Comparison of ENCODE assay signal across 22 cellular contexts in genomic region chr19:15062036-15062435, GRCh38. TPM values are rescaled to one million over a fixed set of nuclear protein-coding genes. Genes with fewer than 3 reads are reported as not detected.
DNase-seq lines count a peak whose midpoint lies in the region; ATAC-seq and TF ChIP-seq lines count a peak whose summit lies in the region.
"Had no signal": no experiment of that assay in that cellular context is flagged by ENCODE, and none has a peak within 500 bp of the region (broad histone marks: within the 10 kb centered on the region; RNA-seq: fewer than 3 reads in every experiment).

No MANE protein-coding gene starts in this region.

- dilution Hi-C loops in mammary epithelial cell (cut with HindIII; ENCODE audit: low sequenced_read_pairs): no loop called here

- no peaks in the 10 kb centered on the region for H4K20me1 ChIP-seq in mammary epithelial cell (ENCODE audit: insufficient read depth, low read length)
- H4K20me1 ChIP-seq: BLaER1 had no signal

- H3K27ac ChIP-seq in mammary epithelial cell (ENCODE audit: insufficient read depth, low read depth, low read length) (peak overlapping the region; percentile 3), parathyroid adenoma (no peak overlapping the region)
- H3K27ac ChIP-seq: BLaER1, GM23248 had no signal

- peaks cover 12% of the 10 kb centered on the region for H3K27me3 Mint-ChIP-seq in MCF 10A (ENCODE audit: insufficient read depth, unreplicated experiment)

- in situ Hi-C loops in mammary epithelial cell (cut with MboI; ENCODE audit: low sequenced_read_pairs in 2 of 2): no loop called here

- H3K27ac Mint-ChIP-seq in MCF 10A (ENCODE audit: low read depth, unreplicated experiment): no peak overlapping the region
- H3K27ac Mint-ChIP-seq: CD14-positive monocyte; CD4-positive, alpha-beta memory T cell had no signal

- BruUV-seq in mammary epithelial cell (replicated peaks; lab: Mats Ljungman, UMichigan): no TSS peak
- BruUV-seq in MCF 10A (replicated peaks; lab: Mats Ljungman, UMichigan): no TSS peak

- POLR2A ChIA-PET in MCF 10A (lab: Yijun Ruan, JAX): no interaction called here

- peak; percentile 2 for DNase-seq in NCI-H2029 (lab: John Stamatoyannopoulos, UW)
- DNase-seq in NCI-H2029 treated with DMSO at 0.1 percent for 48 hours (lab: John Stamatoyannopoulos, UW): no peak
- no peak for DNase-seq in mammary epithelial cell
- DNase-seq in MCF 10A (ENCODE audit: unreplicated experiment): no peak
- peak; percentile 34 for DNase-seq in RPMI7951 (ENCODE audit: low read depth)
- DNase-seq in ureter (ENCODE audit: low spot score): no peak
- DNase-seq: 8988T; CD4-positive, alpha-beta memory T cell; DMS 273 treated with DMSO at 0.1 percent for 48 hours; DMS53; DND-41; GDM1; GM23248 had no signal

- H3K9me3 Mint-ChIP-seq in MCF 10A (ENCODE audit: unreplicated experiment): peaks cover 14% of the 10 kb centered on the region

- no peaks in the 10 kb centered on the region for H3K4me1 Mint-ChIP-seq in MCF 10A (ENCODE audit: insufficient read depth, unreplicated experiment)
- H3K4me1 Mint-ChIP-seq: CD14-positive monocyte; CD4-positive, alpha-beta memory T cell; IgD-negative memory B cell had no signal

- H2AFZ ChIP-seq in mammary epithelial cell (ENCODE audit: low read depth, low read length) (no peak overlapping the region), parathyroid adenoma (peak overlapping the region; percentile 3)
- H2AFZ ChIP-seq: GM23248 had no signal

- H3K4me1 ChIP-seq in mammary epithelial cell (ENCODE audit: insufficient read depth, low read length): peaks cover 3% of the 10 kb centered on the region
- peaks cover 4% of the 10 kb centered on the region for H3K4me1 ChIP-seq in parathyroid adenoma
- H3K4me1 ChIP-seq: BLaER1, HAP-1 had no signal

- H3K4me2 ChIP-seq in mammary epithelial cell (ENCODE audit: insufficient read depth, low read depth, low read length): no peak overlapping the region
- no peak overlapping the region for H3K4me2 ChIP-seq in parathyroid adenoma (ENCODE audit: low read length)
- H3K4me2 ChIP-seq: BLaER1 had no signal

- ATAC-seq in SK-N-SH treated with all-trans-retinoic acid at 6 μM for 48 hours: no peak

- TF ChIP-seq CTCF in mammary epithelial cell (conservative IDR thresholded peaks at IDR 0.05 in 1 of 2, IDR thresholded peaks at IDR 0.05 in 1 of 2; ENCODE audit: extremely low read depth in 1 of 2, insufficient read depth in 1 of 2, low read depth in 1 of 2, low read length in 2 of 2): no peak
- TF ChIP-seq CTCF in MCF 10A (IDR thresholded peaks at IDR 0.05; ENCODE audit: unreplicated experiment): no peak
- TF ChIP-seq CTCF in parathyroid adenoma (IDR thresholded peaks at IDR 0.05): no peak

- H3K79me2 ChIP-seq in mammary epithelial cell (ENCODE audit: insufficient read depth, low read length) (no peaks in the 10 kb centered on the region), parathyroid adenoma (no peaks in the 10 kb centered on the region)

- 94% methylated on average over 12 of the region's 12 CpGs for WGBS in mammary epithelial cell (ENCODE audit: low coverage, missing lambda C conversion rate)

- H3K4me3 Mint-ChIP-seq in MCF 10A (ENCODE audit: unreplicated experiment): no peak overlapping the region
- H3K4me3 Mint-ChIP-seq: CD14-positive monocyte; CD4-positive, alpha-beta memory T cell; IgD-negative memory B cell had no signal

- no peak overlapping the region for H3K9ac ChIP-seq in mammary epithelial cell (ENCODE audit: insufficient read depth, low read length)
- no peak overlapping the region for H3K9ac ChIP-seq in parathyroid adenoma
- H3K9ac ChIP-seq: BLaER1, GM23248 had no signal

- H3K27me3 ChIP-seq in mammary epithelial cell (ENCODE audit: insufficient read depth, low read length) (no peaks in the 10 kb centered on the region), parathyroid adenoma (ENCODE audit: control insufficient read depth, insufficient read depth, low read length) (no peaks in the 10 kb centered on the region)
- H3K27me3 ChIP-seq: BLaER1 had no signal

- no peaks in the 10 kb centered on the region for H3K36me3 Mint-ChIP-seq in MCF 10A (ENCODE audit: insufficient read depth, unreplicated experiment)
- H3K36me3 Mint-ChIP-seq: CD14-positive monocyte; CD4-positive, alpha-beta memory T cell; IgD-negative memory B cell had no signal

- H3K9me3 ChIP-seq in mammary epithelial cell (replicated peaks; ENCODE audit: insufficient read depth, low read length): peaks cover 15% of the 10 kb centered on the region
- no peaks in the 10 kb centered on the region for H3K9me3 ChIP-seq in parathyroid adenoma (ENCODE audit: control insufficient read depth, low read length)
- H3K9me3 ChIP-seq: BLaER1, HAP-1 had no signal

- intact Hi-C loops in mammary epithelial cell (cut with micrococcal nuclease): no loop called here
- intact Hi-C loops in MCF 10A (cut with micrococcal nuclease): no loop called here

- no peaks in the 10 kb centered on the region for H3K36me3 ChIP-seq in mammary epithelial cell (ENCODE audit: insufficient read depth, low read length)
- no peaks in the 10 kb centered on the region for H3K36me3 ChIP-seq in parathyroid adenoma (ENCODE audit: control insufficient read depth, insufficient read depth, low read length)
- H3K36me3 ChIP-seq: BLaER1, HAP-1 had no signal

- H3K4me3 ChIP-seq in mammary epithelial cell (replicated peaks in 1 of 3; ENCODE audit: insufficient read depth in 1 of 3, low read depth in 2 of 3, low read length in 3 of 3) (no peak overlapping the region), parathyroid adenoma (ENCODE audit: low read depth, low read length) (no peak overlapping the region)
- H3K4me3 ChIP-seq: BLaER1, GM23248, HAP-1 had no signal

- CTCF ChIA-PET in mammary epithelial cell (lab: Charles Lee; ENCODE audit: low non-redundant PET) (no interaction called here), MCF 10A (lab: Yijun Ruan, JAX) (interaction anchor here (0.7 kb wide), 1 partner anchor 834 kb away, joined by 4 read pairs; no protein-coding TSS in a partner anchor)

TF ChIP-seq in SK-N-SH treated with all-trans-retinoic acid at 6 μM for 48 hours, 23 proteins besides CTCF, POLR2A, EP300 and RAD21 (continues in another document):
- TF ChIP-seq PATZ1 (CRISPR knock-in tag; IDR thresholded peaks at IDR 0.05; ENCODE audit: borderline replicate concordance) (no peak), ESRRG (CRISPR knock-in tag; IDR thresholded peaks at IDR 0.05) (no peak), GLIS3 (CRISPR knock-in tag; IDR thresholded peaks at IDR 0.05) (no peak), CREB5 (CRISPR knock-in tag; IDR thresholded peaks at IDR 0.05; ENCODE audit: low read depth) (no peak)

RNA-seq across cellular contexts. Expression of gene CASP14, which starts 12.8 kb away (rescaled TPM):
- total RNA-seq in mammary epithelial cell: 10 to 100 TPM in 1 of 2 donors, 1 to 10 TPM in 1; 2.2 to 27.6 TPM
- polyA plus RNA-seq in mammary epithelial cell: 207 TPM
- 136 TPM for polyA minus RNA-seq in mammary epithelial cell
- total RNA-seq in MCF 10A (2022): not detected in 2 replicates
- 0.36 and 0.39 TPM in 2 replicates for total RNA-seq in RPMI7951 (2014; rRNA removed; shearing (Covaris generic))
- 0.34 TPM for total RNA-seq in ureter
- total RNA-seq: A673; CD4-positive, alpha-beta memory T cell; GM23248; H4 had no signal
- polyA plus RNA-seq: AG04450, CD14-positive monocyte, GM23248, IgD-negative memory B cell had no signal

RNA-seq across cellular contexts. Expression of gene OR1I1, which starts 20.0 kb away (rescaled TPM):
- total RNA-seq in mammary epithelial cell (not detected), MCF 10A (2022) (not detected in 2 replicates), ureter (not detected)
- not detected for polyA plus RNA-seq in mammary epithelial cell
- polyA minus RNA-seq in mammary epithelial cell: not detected
- total RNA-seq in RPMI7951 (2014; rRNA removed; shearing (Covaris generic)): not detected in 2 replicates
- total RNA-seq: A673; CD4-positive, alpha-beta memory T cell; GM23248; H4 had no signal
- polyA plus RNA-seq: AG04450; CD14-positive monocyte; CD4-positive, alpha-beta memory T cell; GM23248; IgD-negative memory B cell had no signal

RNA-seq across cellular contexts. Expression of gene SYDE1, which starts 45.2 kb away (rescaled TPM):
- total RNA-seq in mammary epithelial cell (10 to 100 TPM; 10.7 to 11.0 TPM), MCF 10A (2022) (22.6 and 24.2 TPM in 2 replicates), ureter (20.4 TPM)
- polyA plus RNA-seq in mammary epithelial cell: 17.3 TPM
- polyA minus RNA-seq in mammary epithelial cell: 17.7 TPM
- 15.0 and 23.3 TPM in 2 replicates for total RNA-seq in RPMI7951 (2014; rRNA removed; shearing (Covaris generic))
- total RNA-seq: CD4-positive, alpha-beta memory T cell had no signal
- polyA plus RNA-seq: CD14-positive monocyte; CD4-positive, alpha-beta memory T cell; IgD-negative memory B cell had no signal

Comparison
In these comparisons a context has a peak if more than half of its experiments do, and no peak if none do; other contexts are left out.
1. DNase-seq: peak in NCI-H2029 (single experiment) and RPMI7951 (single experiment); none in NCI-H2029 treated with DMSO at 0.1 percent for 48 hours (single experiment), mammary epithelial cell (single experiment), MCF 10A (single experiment) and ureter (single experiment).